Comparison of ENCODE assay signal across 12 cellular contexts in genomic region chr6:138724015-138724414, GRCh38.
DNase-seq lines count a peak whose midpoint lies in the region; ATAC-seq and TF ChIP-seq lines count a peak whose summit lies in the region.
"Had no signal": no experiment of that assay in that cellular context is flagged by ENCODE, and none has a peak within 500 bp of the region (broad histone marks: within the 10 kb centered on the region; RNA-seq: fewer than 3 reads in every experiment).

No MANE protein-coding gene starts in this region.

- DNase-seq in astrocyte of the spinal cord (ENCODE audit: low read depth, low spot score), result peak; percentile 84
- DNase-seq in iPS-NIHi7 (ENCODE audit: extremely low spot score), result peak; percentile 22
- peak; percentile 51 to 70 for DNase-seq in tibial artery
- no peak for DNase-seq in DMS153 treated with DMSO at 0.1 percent for 48 hours (lab: John Stamatoyannopoulos, UW; ENCODE audit: unreplicated experiment)
- no peak for DNase-seq in activated T-cell treated with anti-CD3 and anti-CD28 coated beads, Interleukin-2, amount 50 U/mL, for 24 hours
- DNase-seq: activated naive CD8-positive, alpha-beta T cell treated with anti-CD3 and anti-CD28 coated beads, Interleukin-2, amount 50 U/mL, for 24 hours; esophagus squamous epithelium; HFFc6 had no signal

- no peaks in the 10 kb centered on the region for H3K4me1 ChIP-seq in tibial artery

- H3K27me3 Mint-ChIP-seq in activated T-cell treated with anti-CD3 and anti-CD28 coated beads, Interleukin-2, amount 50 U/mL, for 24 hours, result peaks cover 4% of the 10 kb centered on the region
- H3K27me3 Mint-ChIP-seq: activated naive CD8-positive, alpha-beta T cell treated with anti-CD3 and anti-CD28 coated beads, Interleukin-2, amount 50 U/mL, for 24 hours had no signal

- no peak for ATAC-seq in SK-N-SH treated with all-trans-retinoic acid at 6 μM for 48 hours
- ATAC-seq: activated naive CD8-positive, alpha-beta T cell treated with anti-CD3 and anti-CD28 coated beads, Interleukin-2, amount 50 U/mL, for 24 hours had no signal

- intact Hi-C loops in tibial artery (cut with DNase I; ENCODE audit: low total_unique reads), result no loop called here

- no peaks in the 10 kb centered on the region for H3K36me3 ChIP-seq in tibial artery
- H3K36me3 ChIP-seq: esophagus squamous epithelium had no signal

- in situ Hi-C loops in astrocyte of the spinal cord (cut with HindIII; ENCODE audit: low sequenced_read_pairs), result no loop called here

- peak; percentile 36 for TF ChIP-seq CTCF in astrocyte of the spinal cord (IDR thresholded peaks at IDR 0.05; ENCODE audit: low read depth, low read length)
- TF ChIP-seq CTCF in tibial artery (IDR thresholded peaks at IDR 0.05), result no peak

- TF ChIP-seq RAD21 in Ishikawa (IDR thresholded peaks at IDR 0.05; ENCODE audit: low read depth), result no peak

- H3K9me3 Mint-ChIP-seq in activated T-cell treated with anti-CD3 and anti-CD28 coated beads, Interleukin-2, amount 50 U/mL, for 24 hours, result no peaks in the 10 kb centered on the region
- H3K9me3 Mint-ChIP-seq: activated naive CD8-positive, alpha-beta T cell treated with anti-CD3 and anti-CD28 coated beads, Interleukin-2, amount 50 U/mL, for 24 hours; HFFc6; stimulated activated naive CD8-positive, alpha-beta T cell treated with anti-CD3 and anti-CD28 coated beads, Interleukin-15, Interleukin-2, amounts not matched to agents 100 ng/mL and 50 ng/mL, for 24 hours had no signal

- TF ChIP-seq EP300 in Ishikawa (IDR thresholded peaks at IDR 0.05; ENCODE audit: borderline replicate concordance), result no peak

- no peaks in the 10 kb centered on the region for H3K4me1 Mint-ChIP-seq in activated T-cell treated with anti-CD3 and anti-CD28 coated beads, Interleukin-2, amount 50 U/mL, for 24 hours (ENCODE audit: low read depth)

- H3K4me3 Mint-ChIP-seq in activated T-cell treated with anti-CD3 and anti-CD28 coated beads, Interleukin-2, amount 50 U/mL, for 24 hours, result no peak overlapping the region
- H3K4me3 Mint-ChIP-seq: activated naive CD8-positive, alpha-beta T cell treated with anti-CD3 and anti-CD28 coated beads, Interleukin-2, amount 50 U/mL, for 24 hours; HFFc6; stimulated activated naive CD8-positive, alpha-beta T cell treated with anti-CD3 and anti-CD28 coated beads, Interleukin-15, Interleukin-2, amounts not matched to agents 100 ng/mL and 50 ng/mL, for 24 hours had no signal

- no peak overlapping the region for H3K27ac Mint-ChIP-seq in activated T-cell treated with anti-CD3 and anti-CD28 coated beads, Interleukin-2, amount 50 U/mL, for 24 hours
- H3K27ac Mint-ChIP-seq: activated naive CD8-positive, alpha-beta T cell treated with anti-CD3 and anti-CD28 coated beads, Interleukin-2, amount 50 U/mL, for 24 hours; HFFc6; stimulated activated naive CD8-positive, alpha-beta T cell treated with anti-CD3 and anti-CD28 coated beads, Interleukin-15, Interleukin-2, amounts not matched to agents 100 ng/mL and 50 ng/mL, for 24 hours had no signal

- no peaks in the 10 kb centered on the region for H3K36me3 Mint-ChIP-seq in activated T-cell treated with anti-CD3 and anti-CD28 coated beads, Interleukin-2, amount 50 U/mL, for 24 hours (ENCODE audit: low read depth)

- no peak overlapping the region for H3K27ac ChIP-seq in tibial artery
- H3K27ac ChIP-seq: esophagus squamous epithelium, SK-N-MC had no signal

- H3K27me3 ChIP-seq in tibial artery, result no peaks in the 10 kb centered on the region
- H3K27me3 ChIP-seq: esophagus squamous epithelium had no signal

- H3K9me3 ChIP-seq in tibial artery, result no peaks in the 10 kb centered on the region
- H3K9me3 ChIP-seq: esophagus squamous epithelium had no signal

- no peak overlapping the region for H3K4me3 ChIP-seq in astrocyte of the spinal cord (ENCODE audit: low read depth, low read length)
- no peak overlapping the region for H3K4me3 ChIP-seq in tibial artery
- H3K4me3 ChIP-seq: esophagus squamous epithelium, SK-N-MC had no signal

TF ChIP-seq in Ishikawa, 13 proteins besides CTCF, POLR2A, EP300 and RAD21:
- TF ChIP-seq ZBTB7A (IDR thresholded peaks at IDR 0.05; ENCODE audit: low read depth), result no peak
- 0 out of 2 replicates have a peak, but pooled peaks have one; percentile 8 for TF ChIP-seq TEAD4 (IDR thresholded peaks at IDR 0.05)
- TF ChIP-seq USF1 (IDR thresholded peaks at IDR 0.05), result no peak
- TF ChIP-seq YY1 (IDR thresholded peaks at IDR 0.05; ENCODE audit: low read depth), result no peak

TF ChIP-seq in SK-N-SH treated with all-trans-retinoic acid at 6 μM for 48 hours, 23 proteins besides CTCF, POLR2A, EP300 and RAD21:
- TF ChIP-seq ZNF8 (CRISPR knock-in tag; IDR thresholded peaks at IDR 0.05) (no peak), ZFP30 (CRISPR knock-in tag; IDR thresholded peaks at IDR 0.05) (no peak), ZFP3 (CRISPR knock-in tag; IDR thresholded peaks at IDR 0.05) (no peak), TSHZ2 (CRISPR knock-in tag; IDR thresholded peaks at IDR 0.05) (no peak), ISL1 (CRISPR knock-in tag; IDR thresholded peaks at IDR 0.05) (no peak), SNAI2 (CRISPR knock-in tag; IDR thresholded peaks at IDR 0.05) (no peak), CREB5 (CRISPR knock-in tag; IDR thresholded peaks at IDR 0.05; ENCODE audit: low read depth) (no peak), PATZ1 (CRISPR knock-in tag; IDR thresholded peaks at IDR 0.05; ENCODE audit: borderline replicate concordance) (no peak), CSDC2 (CRISPR knock-in tag; IDR thresholded peaks at IDR 0.05) (no peak), ARNTL (CRISPR knock-in tag; IDR thresholded peaks at IDR 0.05; ENCODE audit: borderline replicate concordance, low read depth) (no peak), TOX (CRISPR knock-in tag; IDR thresholded peaks at IDR 0.05; ENCODE audit: borderline replicate concordance) (no peak), POU6F1 (CRISPR knock-in tag; IDR thresholded peaks at IDR 0.05; ENCODE audit: borderline replicate concordance, low read depth) (no peak), ZC3H10 (CRISPR knock-in tag; IDR thresholded peaks at IDR 0.05) (no peak), OSR1 (CRISPR knock-in tag; IDR thresholded peaks at IDR 0.05) (no peak)

Comparison
In these comparisons a context has a peak if more than half of its experiments do, and no peak if none do; other contexts are left out.
1. DNase-seq: peak in astrocyte of the spinal cord (single experiment), iPS-NIHi7 (single experiment) and tibial artery (2 of 2); none in DMS153 treated with DMSO at 0.1 percent for 48 hours (single experiment) and activated T-cell treated with anti-CD3 and anti-CD28 coated beads, Interleukin-2, amount 50 U/mL, for 24 hours (single experiment).